Comparison of ENCODE assay signal across 12 cellular contexts in the genomic region with DNA sequence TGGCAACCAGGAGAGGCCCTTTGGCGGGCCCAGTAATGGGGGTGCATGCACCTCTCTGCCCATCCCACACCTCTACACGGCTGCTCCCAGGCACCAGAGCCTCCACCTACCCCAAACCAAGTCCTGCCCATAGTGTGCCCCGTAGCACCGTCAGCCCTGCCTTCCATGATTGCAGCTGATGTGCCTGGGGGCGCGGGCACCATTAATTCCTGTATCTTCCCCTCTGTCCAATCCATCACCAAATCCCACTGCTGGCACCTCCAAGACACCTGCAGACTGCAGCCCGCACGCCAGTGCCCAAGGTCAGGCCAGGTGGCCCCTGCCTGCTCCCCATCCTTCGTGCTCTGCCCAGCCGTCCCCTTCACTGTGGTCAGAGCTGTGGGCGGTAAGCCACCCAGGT.
DNase-seq lines count a peak whose midpoint lies in the region; ATAC-seq and TF ChIP-seq lines count a peak whose summit lies in the region.
"Had no signal": no experiment of that assay in that cellular context is flagged by ENCODE, and none has a peak within 500 bp of the region (broad histone marks: within the 10 kb centered on the region; RNA-seq: fewer than 3 reads in every experiment).

No MANE protein-coding gene starts in this region.

- DNase-seq in activated CD8-positive, alpha-beta T cell treated with anti-CD3 and anti-CD28 coated beads, Interleukin-2, amount 10 ng/mL, durations not matched to agents 7 days and 5 days = no peak
- no peak for DNase-seq in activated CD8-positive, alpha-beta T cell treated with anti-CD3 and anti-CD28 coated beads for 36 hours
- peak; percentile 62 for DNase-seq in posterior vena cava (ENCODE audit: low spot score)
- no peak for DNase-seq in occipital lobe (lab: John Stamatoyannopoulos, UW)
- no peak for DNase-seq in activated naive CD4-positive, alpha-beta T cell treated with anti-CD3 and anti-CD28 coated beads, Interleukin-2, amount 10 ng/mL, durations not matched to agents 7 days and 5 days
- DNase-seq: CD8-positive, alpha-beta T cell; DND-41; GDM1 had no signal

- H3K4me3 Mint-ChIP-seq in activated CD8-positive, alpha-beta T cell treated with anti-CD3 and anti-CD28 coated beads, Interleukin-2, amount 10 ng/mL, durations not matched to agents 7 days and 5 days = no peak overlapping the region
- no peak overlapping the region for H3K4me3 Mint-ChIP-seq in activated CD8-positive, alpha-beta T cell treated with anti-CD3 and anti-CD28 coated beads for 36 hours
- H3K4me3 Mint-ChIP-seq in activated naive CD4-positive, alpha-beta T cell treated with anti-CD3 and anti-CD28 coated beads, Interleukin-2, amount 10 ng/mL, durations not matched to agents 7 days and 5 days = no peak overlapping the region
- H3K4me3 Mint-ChIP-seq: CD14-positive monocyte; CD8-positive, alpha-beta T cell had no signal

- no peaks in the 10 kb centered on the region for H3K4me1 Mint-ChIP-seq in activated CD8-positive, alpha-beta T cell treated with anti-CD3 and anti-CD28 coated beads, Interleukin-2, amount 10 ng/mL, durations not matched to agents 7 days and 5 days (ENCODE audit: low read depth)
- no peaks in the 10 kb centered on the region for H3K4me1 Mint-ChIP-seq in activated CD8-positive, alpha-beta T cell treated with anti-CD3 and anti-CD28 coated beads for 36 hours (ENCODE audit: low read depth)
- no peaks in the 10 kb centered on the region for H3K4me1 Mint-ChIP-seq in activated naive CD4-positive, alpha-beta T cell treated with anti-CD3 and anti-CD28 coated beads, Interleukin-2, amount 10 ng/mL, durations not matched to agents 7 days and 5 days
- H3K4me1 Mint-ChIP-seq: CD14-positive monocyte had no signal

- no peaks in the 10 kb centered on the region for H3K36me3 Mint-ChIP-seq in activated CD8-positive, alpha-beta T cell treated with anti-CD3 and anti-CD28 coated beads, Interleukin-2, amount 10 ng/mL, durations not matched to agents 7 days and 5 days (ENCODE audit: low read depth)
- no peaks in the 10 kb centered on the region for H3K36me3 Mint-ChIP-seq in activated CD8-positive, alpha-beta T cell treated with anti-CD3 and anti-CD28 coated beads for 36 hours (ENCODE audit: low read depth)
- no peaks in the 10 kb centered on the region for H3K36me3 Mint-ChIP-seq in activated naive CD4-positive, alpha-beta T cell treated with anti-CD3 and anti-CD28 coated beads, Interleukin-2, amount 10 ng/mL, durations not matched to agents 7 days and 5 days
- H3K36me3 Mint-ChIP-seq: CD14-positive monocyte; CD8-positive, alpha-beta T cell had no signal

- TF ChIP-seq CTCF in activated CD8-positive, alpha-beta T cell treated with anti-CD3 and anti-CD28 coated beads for 36 hours (IDR thresholded peaks at IDR 0.05) = no peak

- ATAC-seq in activated CD8-positive, alpha-beta T cell treated with anti-CD3 and anti-CD28 coated beads, Interleukin-2, amount 10 ng/mL, durations not matched to agents 7 days and 5 days = no peak
- no peak for ATAC-seq in activated CD8-positive, alpha-beta T cell treated with anti-CD3 and anti-CD28 coated beads for 36 hours
- ATAC-seq in GM18505 (IDR thresholded peaks at IDR 0.05; ENCODE audit: unreplicated experiment) = no peak
- ATAC-seq: CD8-positive, alpha-beta T cell; HCT116 had no signal

- H3K27me3 Mint-ChIP-seq in activated CD8-positive, alpha-beta T cell treated with anti-CD3 and anti-CD28 coated beads, Interleukin-2, amount 10 ng/mL, durations not matched to agents 7 days and 5 days (ENCODE audit: low read depth) = no peaks in the 10 kb centered on the region
- no peaks in the 10 kb centered on the region for H3K27me3 Mint-ChIP-seq in activated CD8-positive, alpha-beta T cell treated with anti-CD3 and anti-CD28 coated beads for 36 hours
- no peaks in the 10 kb centered on the region for H3K27me3 Mint-ChIP-seq in activated naive CD4-positive, alpha-beta T cell treated with anti-CD3 and anti-CD28 coated beads, Interleukin-2, amount 10 ng/mL, durations not matched to agents 7 days and 5 days

- POLR2A ChIA-PET in activated CD8-positive, alpha-beta T cell treated with anti-CD3 and anti-CD28 coated beads, Interleukin-2, amount 10 ng/mL, durations not matched to agents 7 days and 5 days (lab: Charles Lee) = no interaction called here
- POLR2A ChIA-PET in activated CD8-positive, alpha-beta T cell treated with anti-CD3 and anti-CD28 coated beads for 36 hours (lab: Charles Lee) = no interaction called here

- peak overlapping the region; percentile 40 for H3K27ac Mint-ChIP-seq in activated CD8-positive, alpha-beta T cell treated with anti-CD3 and anti-CD28 coated beads, Interleukin-2, amount 10 ng/mL, durations not matched to agents 7 days and 5 days
- H3K27ac Mint-ChIP-seq in activated CD8-positive, alpha-beta T cell treated with anti-CD3 and anti-CD28 coated beads for 36 hours = no peak overlapping the region
- H3K27ac Mint-ChIP-seq in activated naive CD4-positive, alpha-beta T cell treated with anti-CD3 and anti-CD28 coated beads, Interleukin-2, amount 10 ng/mL, durations not matched to agents 7 days and 5 days = no peak overlapping the region
- H3K27ac Mint-ChIP-seq: CD14-positive monocyte; CD8-positive, alpha-beta T cell had no signal

- H3K4me3 ChIP-seq in iPS-18c (ENCODE audit: insufficient read depth, low read depth, low read length) = peak overlapping the region; percentile 9; the same call in 1 of the 2 replicates

- H3K9me3 Mint-ChIP-seq in activated CD8-positive, alpha-beta T cell treated with anti-CD3 and anti-CD28 coated beads, Interleukin-2, amount 10 ng/mL, durations not matched to agents 7 days and 5 days (ENCODE audit: insufficient read depth) = no peaks in the 10 kb centered on the region
- H3K9me3 Mint-ChIP-seq in activated CD8-positive, alpha-beta T cell treated with anti-CD3 and anti-CD28 coated beads for 36 hours = no peaks in the 10 kb centered on the region
- peaks cover 5% of the 10 kb centered on the region for H3K9me3 Mint-ChIP-seq in activated naive CD4-positive, alpha-beta T cell treated with anti-CD3 and anti-CD28 coated beads, Interleukin-2, amount 10 ng/mL, durations not matched to agents 7 days and 5 days
- H3K9me3 Mint-ChIP-seq: CD8-positive, alpha-beta T cell had no signal

- TF ChIP-seq POLR2A in GM18505 (IDR thresholded peaks at IDR 0.05; ENCODE audit: borderline replicate concordance, extremely low read depth, insufficient read depth, insufficient read length) = no peak

- H3K9me3 ChIP-seq in iPS-18c (ENCODE audit: control insufficient read depth, insufficient read depth, low read length) = peaks cover 44% of the 10 kb centered on the region

- intact Hi-C loops in activated CD8-positive, alpha-beta T cell treated with anti-CD3 and anti-CD28 coated beads for 36 hours (cut with micrococcal nuclease) = no loop called here
- intact Hi-C loops in posterior vena cava (cut with DNase I) = no loop called here

- CTCF ChIA-PET in activated CD8-positive, alpha-beta T cell treated with anti-CD3 and anti-CD28 coated beads, Interleukin-2, amount 10 ng/mL, durations not matched to agents 7 days and 5 days (lab: Charles Lee) = no interaction called here
- CTCF ChIA-PET in activated CD8-positive, alpha-beta T cell treated with anti-CD3 and anti-CD28 coated beads for 36 hours (lab: Charles Lee) = no interaction called here
- CTCF ChIA-PET in activated naive CD4-positive, alpha-beta T cell treated with anti-CD3 and anti-CD28 coated beads, Interleukin-2, amount 10 ng/mL, durations not matched to agents 7 days and 5 days (lab: Charles Lee) = no interaction called here
